ENCODE assay signal across 9 cellular contexts in genomic region chr3:156685198-156685597, GRCh38. TPM values are rescaled to one million over a fixed set of nuclear protein-coding genes. Genes with fewer than 3 reads are reported as not detected.
A peak's percentile ranks its signal among the peaks of the same experiment; 100 is the strongest.
DNase-seq lines count a peak whose midpoint lies in the region; ATAC-seq and TF ChIP-seq lines count a peak whose summit lies in the region.
"Had no signal": no experiment of that assay in that cellular context is flagged by ENCODE, and none has a peak within 500 bp of the region (broad histone marks: within the 10 kb centered on the region; RNA-seq: fewer than 3 reads in every experiment).

No MANE protein-coding gene starts in this region.

- peak overlapping the region; percentile 51 for H3K4me3 ChIP-seq in CD4-positive, CD25-positive, alpha-beta regulatory T cell (ENCODE audit: low read depth, low read length)
- peak overlapping the region; percentile 6; the same call in 1 of the 2 replicates for H3K4me3 ChIP-seq in SK-N-MC
- H3K4me3 ChIP-seq in iPS-18a (ENCODE audit: low read length) = no peak overlapping the region
- H3K4me3 ChIP-seq in gastrocnemius medialis = no peak overlapping the region

- no peak for TF ChIP-seq POLR2A in gastrocnemius medialis (IDR thresholded peaks at IDR 0.05)

- no peak for DNase-seq in CD4-positive, CD25-positive, alpha-beta regulatory T cell
- no peak for DNase-seq in SK-N-MC (ENCODE audit: low read depth, low spot score)
- no peak for DNase-seq in gastrocnemius medialis
- DNase-seq in stimulated activated CD4-positive, alpha-beta T cell treated with anti-CD3 and anti-CD28 coated beads, Interleukin-4, amount 100 ng/mL, for 1 hour = no peak
- no peak for DNase-seq in activated CD4-positive, alpha-beta T cell treated with anti-CD3 and anti-CD28 coated beads for 1 hour
- DNase-seq: activated T-cell treated with anti-CD3 and anti-CD28 coated beads for 4 hours had no signal

- no peak for ATAC-seq in CD4-positive, CD25-positive, alpha-beta regulatory T cell (ENCODE audit: low read depth in 2 of 2)
- ATAC-seq in GM19452 (IDR thresholded peaks at IDR 0.05; ENCODE audit: unreplicated experiment) (peak; percentile 33), gastrocnemius medialis (no peak), GM18519 (IDR thresholded peaks at IDR 0.05; ENCODE audit: low FRiP score, unreplicated experiment) (no peak)

- H3K9me3 ChIP-seq in CD4-positive, CD25-positive, alpha-beta regulatory T cell (ENCODE audit: control insufficient read depth in 2 of 2, low read length in 2 of 2) = no peaks in the 10 kb centered on the region
- H3K9me3 ChIP-seq in SK-N-MC (ENCODE audit: low read depth, low read length) (no peaks in the 10 kb centered on the region), iPS-18a (ENCODE audit: control insufficient read depth, low read depth, low read length) (no peaks in the 10 kb centered on the region), gastrocnemius medialis (no peaks in the 10 kb centered on the region)

- H3K36me3 ChIP-seq in CD4-positive, CD25-positive, alpha-beta regulatory T cell (ENCODE audit: control insufficient read depth, insufficient read depth, low read length) = peaks cover 21% of the 10 kb centered on the region
- H3K36me3 ChIP-seq in SK-N-MC (ENCODE audit: insufficient read depth, low read length) (peaks cover 75% of the 10 kb centered on the region), iPS-18a (ENCODE audit: control insufficient read depth, low read depth, low read length) (no peaks in the 10 kb centered on the region), gastrocnemius medialis (no peaks in the 10 kb centered on the region)

- H3K27me3 Mint-ChIP-seq in CD4-positive, CD25-positive, alpha-beta regulatory T cell = peaks cover 4% of the 10 kb centered on the region

- peaks cover 53 to 90% (median 75%) of the 10 kb centered on the region in 4 donors for H3K4me1 Mint-ChIP-seq in CD4-positive, CD25-positive, alpha-beta regulatory T cell

- peak overlapping the region; percentile 43 for H3K27ac ChIP-seq in CD4-positive, CD25-positive, alpha-beta regulatory T cell (ENCODE audit: insufficient read depth, low read length, poor library complexity, severe bottlenecking)
- peak overlapping the region; percentile 27 for H3K27ac ChIP-seq in SK-N-MC
- H3K27ac ChIP-seq in iPS-18a (ENCODE audit: low read length) = peak overlapping the region; percentile 26
- no peak overlapping the region for H3K27ac ChIP-seq in gastrocnemius medialis

- H3K9me3 Mint-ChIP-seq in CD4-positive, CD25-positive, alpha-beta regulatory T cell = no peaks in the 10 kb centered on the region

- no peaks in the 10 kb centered on the region for H3K27me3 ChIP-seq in CD4-positive, CD25-positive, alpha-beta regulatory T cell (ENCODE audit: control insufficient read depth, insufficient read depth, low read length)
- H3K27me3 ChIP-seq in iPS-18a (ENCODE audit: control insufficient read depth, insufficient read depth, low read length) (no peaks in the 10 kb centered on the region), gastrocnemius medialis (no peaks in the 10 kb centered on the region)

- in situ Hi-C loops in gastrocnemius medialis (cut with MboI; ENCODE audit: low sequenced_read_pairs in 4 of 4) = loop anchor here in 2 of 4 donors (10.0 to 25.0 kb wide), 2 partner anchors 140 to 402 kb away; partner anchors contain the start of gene LEKR1 (in 1 of the 2)

- peak overlapping the region in 3 of 4 donors; percentile 26 to 72 (median 56) for H3K4me3 Mint-ChIP-seq in CD4-positive, CD25-positive, alpha-beta regulatory T cell

- H3K9ac ChIP-seq in SK-N-MC (ENCODE audit: insufficient read length) (peak overlapping the region; percentile 2), iPS-18a (ENCODE audit: low read length) (no peak overlapping the region)

- peaks cover 80% of the 10 kb centered on the region for H3K4me1 ChIP-seq in CD4-positive, CD25-positive, alpha-beta regulatory T cell (ENCODE audit: control insufficient read depth, insufficient read depth, low read length, poor library complexity, severe bottlenecking)
- H3K4me1 ChIP-seq in iPS-18a (ENCODE audit: control insufficient read depth, low read depth, low read length) (no peaks in the 10 kb centered on the region), gastrocnemius medialis (peaks cover 59 to 65% of the 10 kb centered on the region in 2 donors)

- H3K36me3 Mint-ChIP-seq in CD4-positive, CD25-positive, alpha-beta regulatory T cell = peaks cover 19% of the 10 kb centered on the region

- intact Hi-C loops in gastrocnemius medialis (cut with DNase I; ENCODE audit: low total_unique reads) = no loop called here

- H3K27ac Mint-ChIP-seq in CD4-positive, CD25-positive, alpha-beta regulatory T cell = no peak overlapping the region

- TF ChIP-seq CTCF in gastrocnemius medialis (IDR thresholded peaks at IDR 0.05 in 4 of 5, conservative IDR thresholded peaks at IDR 0.05 in 1 of 5) = no peak

RNA-seq across cellular contexts. Expression of gene TIPARP, which starts 10.8 kb away (rescaled TPM):
- total RNA-seq in CD4-positive, CD25-positive, alpha-beta regulatory T cell = 120 TPM
- polyA plus RNA-seq in CD4-positive, CD25-positive, alpha-beta regulatory T cell = 10 to 100 TPM; 11.5 to 24.2 (median 19.5) TPM
- 10 to 100 TPM; 16.0 to 50.2 (median 31.7) TPM for total RNA-seq in gastrocnemius medialis

Comparison
In these comparisons a context has a peak if more than half of its experiments do, and no peak if none do; other contexts are left out.
1. H3K27ac ChIP-seq: peak in CD4-positive, CD25-positive, alpha-beta regulatory T cell (single experiment), SK-N-MC (single experiment) and iPS-18a (single experiment); none in gastrocnemius medialis (0 of 4).
2. H3K4me3 ChIP-seq: peak in CD4-positive, CD25-positive, alpha-beta regulatory T cell (single experiment) and SK-N-MC (single experiment); none in iPS-18a (single experiment) and gastrocnemius medialis (0 of 4).